8 cellular contexts compared by ENCODE assay signal in genomic region chr12:104673294-104674062, GRCh38.
DNase-seq lines count a peak whose midpoint lies in the region; ATAC-seq and TF ChIP-seq lines count a peak whose summit lies in the region.
"Had no signal": no experiment of that assay in that cellular context is flagged by ENCODE, and none has a peak within 500 bp of the region (broad histone marks: within the 10 kb centered on the region; RNA-seq: fewer than 3 reads in every experiment).

No MANE protein-coding gene starts in this region.

- H3K27ac Mint-ChIP-seq in CD8-positive, alpha-beta memory T cell: peak overlapping the region in 5 of 8 donors; percentile 64 to 90 (median 70)

- no peaks in the 10 kb centered on the region for H3K9me3 Mint-ChIP-seq in CD8-positive, alpha-beta memory T cell

- no peaks in the 10 kb centered on the region for H3K36me3 ChIP-seq in CD8-positive, alpha-beta memory T cell (ENCODE audit: insufficient read depth, low read length)
- H3K36me3 ChIP-seq in RWPE2 (ENCODE audit: low read depth) (no peaks in the 10 kb centered on the region), left ventricle myocardium inferior (no peaks in the 10 kb centered on the region), skeletal muscle satellite cell (ENCODE audit: insufficient read depth, low read length) (no peaks in the 10 kb centered on the region)

- peaks cover 0 to under 1% (median 0%) of the 10 kb centered on the region in 3 donors for H3K36me3 Mint-ChIP-seq in CD8-positive, alpha-beta memory T cell

- peak overlapping the region in 1 of 7 donors; percentile 6 for H3K4me3 Mint-ChIP-seq in CD8-positive, alpha-beta memory T cell

- POLR2A ChIA-PET in CD8-positive, alpha-beta memory T cell (lab: Charles Lee): interaction anchor here (0.6 kb wide), 1 partner anchor 19 kb away, joined by 4 read pairs; no protein-coding TSS in a partner anchor

- no peaks in the 10 kb centered on the region for H3K9me3 ChIP-seq in CD8-positive, alpha-beta memory T cell (ENCODE audit: low read length)
- H3K9me3 ChIP-seq in RWPE2 (ENCODE audit: severe bottlenecking) (no peaks in the 10 kb centered on the region), left ventricle myocardium inferior (replicated peaks) (no peaks in the 10 kb centered on the region), skeletal muscle satellite cell (replicated peaks; ENCODE audit: low read length) (no peaks in the 10 kb centered on the region)

- H3K27me3 ChIP-seq in CD8-positive, alpha-beta memory T cell (ENCODE audit: insufficient read depth, low read length, poor library complexity, severe bottlenecking): no peaks in the 10 kb centered on the region
- no peaks in the 10 kb centered on the region for H3K27me3 ChIP-seq in RWPE2 (ENCODE audit: insufficient read depth, poor library complexity, severe bottlenecking)
- no peaks in the 10 kb centered on the region for H3K27me3 ChIP-seq in left ventricle myocardium inferior (ENCODE audit: low read depth)
- no peaks in the 10 kb centered on the region for H3K27me3 ChIP-seq in skeletal muscle satellite cell (ENCODE audit: control insufficient read depth, insufficient read depth, low read length)

- DNase-seq in CD8-positive, alpha-beta memory T cell: no peak
- DNase-seq in RWPE2 (ENCODE audit: low spot score) (no peak), left ventricle myocardium inferior (no peak), ureter (ENCODE audit: low spot score) (no peak)

- H3K27me3 Mint-ChIP-seq in CD8-positive, alpha-beta memory T cell: no peaks in the 10 kb centered on the region

- intact Hi-C loops in left ventricle myocardium inferior (cut with micrococcal nuclease): no loop called here

- H3K27ac ChIP-seq in CD8-positive, alpha-beta memory T cell (ENCODE audit: low read depth, low read length): no peak overlapping the region
- H3K27ac ChIP-seq in RWPE2 (ENCODE audit: poor library complexity, severe bottlenecking): peak overlapping the region; percentile 60
- peak overlapping the region; percentile 79 for H3K27ac ChIP-seq in left ventricle myocardium inferior (replicated peaks)

- no peak for TF ChIP-seq CTCF in RWPE2 (IDR thresholded peaks at IDR 0.05; ENCODE audit: poor library complexity, severe bottlenecking)
- no peak for TF ChIP-seq CTCF in left ventricle myocardium inferior (IDR thresholded peaks at IDR 0.05; ENCODE audit: borderline replicate concordance)

- H3K9ac ChIP-seq in skeletal muscle satellite cell (ENCODE audit: low read depth, low read length): peak overlapping the region; percentile 51

- CTCF ChIA-PET in CD8-positive, alpha-beta memory T cell (lab: Charles Lee): interaction anchor here (0.8 to 1.6 kb wide), 2 partner anchors 12 to 292 kb away, joined by 3 to 4 read pairs; no protein-coding TSS in a partner anchor

- ATAC-seq in RWPE2 (ENCODE audit: low read depth) (no peak), HG03097 (IDR thresholded peaks at IDR 0.05; ENCODE audit: low FRiP score, unreplicated experiment) (no peak), HG03378 (IDR thresholded peaks at IDR 0.05; ENCODE audit: unreplicated experiment) (no peak)
- ATAC-seq: activated CD4-positive, CD25-positive, alpha-beta regulatory T cell treated with anti-CD3 and anti-CD28 coated beads, Interleukin-2, amount 50 U/mL, for 24 hours had no signal

- no peak overlapping the region for H3K4me2 ChIP-seq in skeletal muscle satellite cell (ENCODE audit: low read length)

- peaks cover 66 to 92% (median 80%) of the 10 kb centered on the region in 3 donors for H3K4me1 Mint-ChIP-seq in CD8-positive, alpha-beta memory T cell

- no peak overlapping the region for H3K4me3 ChIP-seq in CD8-positive, alpha-beta memory T cell (ENCODE audit: low read length)
- no peak overlapping the region for H3K4me3 ChIP-seq in RWPE2 (ENCODE audit: severe bottlenecking)
- no peak overlapping the region for H3K4me3 ChIP-seq in left ventricle myocardium inferior
- H3K4me3 ChIP-seq in skeletal muscle satellite cell (ENCODE audit: low read length): no peak overlapping the region

- peaks cover 39% of the 10 kb centered on the region for H3K4me1 ChIP-seq in CD8-positive, alpha-beta memory T cell (ENCODE audit: insufficient read depth, low read length)
- H3K4me1 ChIP-seq in RWPE2 (ENCODE audit: insufficient read depth, poor library complexity, severe bottlenecking) (peaks cover 48% of the 10 kb centered on the region), left ventricle myocardium inferior (peaks cover 59% of the 10 kb centered on the region), skeletal muscle satellite cell (ENCODE audit: control insufficient read depth, insufficient read depth, low read length) (peaks cover 40% of the 10 kb centered on the region)
